26 cellular contexts compared by ENCODE assay signal in the genomic region with DNA sequence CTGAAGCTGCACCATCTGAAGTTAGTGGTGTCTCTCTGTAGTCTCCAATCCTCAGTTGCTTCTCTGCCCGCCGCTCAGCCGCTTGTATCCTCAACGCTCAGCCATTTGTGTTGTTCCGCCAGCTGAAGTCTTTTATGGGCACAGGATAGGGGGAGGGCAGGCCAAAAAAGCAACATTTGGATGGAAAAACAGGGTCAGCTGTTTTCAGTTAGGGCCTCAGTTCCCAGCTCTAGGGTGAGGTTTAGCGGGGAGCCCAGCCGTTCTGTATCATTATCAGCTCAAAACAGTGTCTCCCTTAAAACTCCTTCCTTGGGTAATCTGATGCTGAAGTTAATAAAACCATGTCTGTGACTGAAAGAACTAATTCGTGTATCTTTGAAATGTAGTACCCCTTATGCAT.
"Had no signal": no experiment of that assay in that cellular context is flagged by ENCODE, and none has a peak within 500 bp of the region (broad histone marks: within the 10 kb centered on the region; RNA-seq: fewer than 3 reads in every experiment).

No MANE protein-coding gene starts in this region.

- ATAC-seq: effector memory CD8-positive, alpha-beta T cell; gastrocnemius medialis; heart left ventricle; left cardiac atrium; mucosa of descending colon; naive thymus-derived CD4-positive, alpha-beta T cell; stimulated activated effector memory CD8-positive, alpha-beta T cell treated with anti-CD3 and anti-CD28 coated beads, Interleukin-12 subunit alpha, Interleukin-12 subunit beta, amount 100 ng/mL, for 72 hours had no signal

- H3K27me3 ChIP-seq: esophagus squamous epithelium, gastrocnemius medialis, heart left ventricle, hepatocyte, right atrium auricular region, sigmoid colon, stomach, thyroid gland had no signal

- H3K4me1 Mint-ChIP-seq: naive thymus-derived CD4-positive, alpha-beta T cell; stimulated activated effector memory CD8-positive, alpha-beta T cell treated with anti-CD3 and anti-CD28 coated beads, Interleukin-12 subunit alpha, Interleukin-12 subunit beta, amount 100 ng/mL, for 72 hours had no signal

- H3K27ac Mint-ChIP-seq: effector memory CD8-positive, alpha-beta T cell; mesothelial cell of epicardium; naive thymus-derived CD4-positive, alpha-beta T cell; nephron progenitor cell; stimulated activated effector memory CD8-positive, alpha-beta T cell treated with anti-CD3 and anti-CD28 coated beads, Interleukin-12 subunit alpha, Interleukin-12 subunit beta, amount 100 ng/mL, for 72 hours had no signal

- DNase-seq: dermis blood vessel endothelial cell; effector memory CD8-positive, alpha-beta T cell; erythroblast; esophagus squamous epithelium; gastrocnemius medialis; left ventricle myocardium inferior; mesenchymal stem cell; mucosa of descending colon; naive thymus-derived CD4-positive, alpha-beta T cell; nephron progenitor cell; sigmoid colon; stimulated activated CD4-positive, alpha-beta T cell treated with anti-CD3 and anti-CD28 coated beads, Interleukin-2, amount 100 ng/mL, for 24 hours; stimulated activated CD4-positive, alpha-beta T cell treated with anti-CD3 and anti-CD28 coated beads, Interleukin-4, amount 100 ng/mL, for 24 hours; stimulated activated naive CD4-positive, alpha-beta T cell treated with Interleukin-2 at 50 U/mL for 16 hours; stomach; thyroid gland; trophoblast cell had no signal

- H3K27ac ChIP-seq: coronary artery, esophagus squamous epithelium, heart left ventricle, hepatocyte, left ventricle myocardium inferior, prostate gland, right atrium auricular region, sigmoid colon, stomach, thyroid gland had no signal

- H3K4me3 ChIP-seq: coronary artery, esophagus squamous epithelium, gastrocnemius medialis, heart left ventricle, hepatocyte, left ventricle myocardium inferior, lung, mucosa of descending colon, prostate gland, right atrium auricular region, sigmoid colon, stomach, thyroid gland had no signal

- H3K9me3 ChIP-seq: esophagus squamous epithelium, gastrocnemius medialis, heart left ventricle, left ventricle myocardium inferior, mucosa of descending colon, prostate gland, right atrium auricular region, sigmoid colon, stomach, thyroid gland had no signal

- H3K36me3 ChIP-seq: esophagus squamous epithelium, gastrocnemius medialis, heart left ventricle, left ventricle myocardium inferior, prostate gland, right atrium auricular region, sigmoid colon, stomach, thyroid gland had no signal

- H3K4me1 ChIP-seq: left ventricle myocardium inferior, prostate gland, right atrium auricular region, sigmoid colon, stomach, thyroid gland had no signal

- H3K4me2 ChIP-seq: hepatocyte had no signal

- H3K36me3 Mint-ChIP-seq: mesothelial cell of epicardium; naive thymus-derived CD4-positive, alpha-beta T cell; stimulated activated effector memory CD8-positive, alpha-beta T cell treated with anti-CD3 and anti-CD28 coated beads, Interleukin-12 subunit alpha, Interleukin-12 subunit beta, amount 100 ng/mL, for 72 hours had no signal

- H2AFZ ChIP-seq: hepatocyte had no signal

- H3K9me3 Mint-ChIP-seq: nephron progenitor cell; stimulated activated effector memory CD8-positive, alpha-beta T cell treated with anti-CD3 and anti-CD28 coated beads, Interleukin-12 subunit alpha, Interleukin-12 subunit beta, amount 100 ng/mL, for 72 hours had no signal

- H3K4me3 Mint-ChIP-seq: effector memory CD8-positive, alpha-beta T cell; mesothelial cell of epicardium; naive thymus-derived CD4-positive, alpha-beta T cell; nephron progenitor cell; stimulated activated effector memory CD8-positive, alpha-beta T cell treated with anti-CD3 and anti-CD28 coated beads, Interleukin-12 subunit alpha, Interleukin-12 subunit beta, amount 100 ng/mL, for 72 hours had no signal

- H3K79me2 ChIP-seq: hepatocyte had no signal
